8 cellular contexts compared by ENCODE assay signal in genomic region chr9:37784291-37784639, GRCh38. TPM values are rescaled to one million over a fixed set of nuclear protein-coding genes. Genes with fewer than 3 reads are reported as not detected.
DNase-seq lines count a peak whose midpoint lies in the region; ATAC-seq and TF ChIP-seq lines count a peak whose summit lies in the region.

No MANE protein-coding gene starts in this region.

- H3K9ac ChIP-seq in duodenal mucosa (ENCODE audit: low read depth in 1 of 2, low read length in 2 of 2) (peak overlapping the region; percentile 69 to 80), neural cell (ENCODE audit: low read length) (peak overlapping the region; percentile 83)

- H3K27me3 ChIP-seq in duodenal mucosa (ENCODE audit: control insufficient read depth in 1 of 2, insufficient read depth in 2 of 2, low read length in 2 of 2) = no peaks in the 10 kb centered on the region
- no peaks in the 10 kb centered on the region for H3K27me3 ChIP-seq in neural cell (ENCODE audit: insufficient read depth, low read depth, low read length)

- H3K27ac ChIP-seq in duodenal mucosa (ENCODE audit: low read depth, low read length) (no peak overlapping the region), neural cell (ENCODE audit: low read length) (peak overlapping the region; percentile 78)

- peak overlapping the region; percentile 97 for H2AFZ ChIP-seq in neural cell (ENCODE audit: low read depth, low read length)

- H3F3A ChIP-seq in neural cell (ENCODE audit: insufficient read depth, low read length, poor library complexity, severe bottlenecking) = no peaks in the 10 kb centered on the region

- peaks cover 21% of the 10 kb centered on the region for H3K79me2 ChIP-seq in neural cell (replicated peaks; ENCODE audit: insufficient read depth, low read length)

- H3K36me3 ChIP-seq in duodenal mucosa (ENCODE audit: control insufficient read depth in 1 of 2, insufficient read depth in 2 of 2, low read length in 2 of 2) (peaks cover 5 to 37% of the 10 kb centered on the region in 2 donors), neural cell (ENCODE audit: insufficient read depth, low read length) (no peaks in the 10 kb centered on the region)

- ATAC-seq in GM19463 (IDR thresholded peaks at IDR 0.05; ENCODE audit: unreplicated experiment) = no peak

- H3K9me3 ChIP-seq in duodenal mucosa (ENCODE audit: control insufficient read depth in 1 of 2, low read length in 2 of 2) (no peaks in the 10 kb centered on the region), neural cell (ENCODE audit: low read length) (no peaks in the 10 kb centered on the region)

- H4K20me1 ChIP-seq in neural cell (ENCODE audit: insufficient read depth) = no peaks in the 10 kb centered on the region

- H3K4me3 Mint-ChIP-seq in CD14-positive monocyte = peak overlapping the region; percentile 97 to 98

- H3K4me1 Mint-ChIP-seq in CD14-positive monocyte = peaks cover 31% of the 10 kb centered on the region

- TF ChIP-seq RAD21 in neural cell (conservative IDR thresholded peaks at IDR 0.05) = no peak

- no peak for DNase-seq in CD14-positive monocyte (ENCODE audit: low spot score)
- DNase-seq in LNCaP clone FGC (ENCODE audit: low read depth) = no peak
- DNase-seq in NCI-H2107 (lab: John Stamatoyannopoulos, UW) = no peak
- no peak for DNase-seq in superior temporal gyrus (ENCODE audit: extremely low spot score)
- no peak for DNase-seq in NCI-H526 treated with DMSO at 0.1 percent for 48 hours (lab: John Stamatoyannopoulos, UW)

- intact Hi-C loops in CD14-positive monocyte (cut with micrococcal nuclease) = loop anchor here in 1 of 2 donors (10.0 kb wide), 1 partner anchor 121 kb away; the partner anchor contains the start of gene SLC25A51

- peak overlapping the region; percentile 88 to 96 (median 95) for H3K27ac Mint-ChIP-seq in CD14-positive monocyte

- peaks cover 37 to 38% of the 10 kb centered on the region in 2 donors for H3K36me3 Mint-ChIP-seq in CD14-positive monocyte

- H3K4me3 ChIP-seq in LNCaP clone FGC (ENCODE audit: low read depth, low read length) (peak overlapping the region; percentile 81), duodenal mucosa (ENCODE audit: low read depth in 1 of 2, low read length in 2 of 2) (peak overlapping the region; percentile 92 to 97), neural cell (ENCODE audit: low read length) (peak overlapping the region; percentile 81)

- peaks cover 9 to 15% of the 10 kb centered on the region in 2 donors for H3K4me1 ChIP-seq in duodenal mucosa (ENCODE audit: control insufficient read depth in 1 of 2, insufficient read depth in 2 of 2, low read length in 2 of 2)

- no peaks in the 10 kb centered on the region for H3K9me3 Mint-ChIP-seq in CD14-positive monocyte

- no peak for TF ChIP-seq EP300 in neural cell (conservative IDR thresholded peaks at IDR 0.05; ENCODE audit: poor library complexity, severe bottlenecking)

- TF ChIP-seq CTCF in CD14-positive monocyte (IDR thresholded peaks at IDR 0.05) (no peak), LNCaP clone FGC (IDR thresholded peaks at IDR 0.05; ENCODE audit: control insufficient read depth, extremely low read depth, insufficient read depth) (no peak), neural cell (IDR thresholded peaks at IDR 0.05; ENCODE audit: poor library complexity, severe bottlenecking) (no peak)

- no peaks in the 10 kb centered on the region for H3K9me2 ChIP-seq in neural cell (ENCODE audit: insufficient read depth, low read length)

- peaks cover 2 to 10% (median 7%) of the 10 kb centered on the region in 3 donors for H3K27me3 Mint-ChIP-seq in CD14-positive monocyte (ENCODE audit: low read depth in 3 of 3)

- peak overlapping the region; percentile 96 for H3K4me2 ChIP-seq in neural cell (ENCODE audit: low read length)

TF ChIP-seq in neural cell, 6 proteins besides CTCF, POLR2A, EP300 and RAD21:
- TF ChIP-seq EZH2 (IDR thresholded peaks at IDR 0.05; ENCODE audit: borderline replicate concordance, insufficient read depth, low read length, poor library complexity, severe bottlenecking) (no peak), MXI1 (conservative IDR thresholded peaks at IDR 0.05; ENCODE audit: poor library complexity, severe bottlenecking) (no peak)

RNA-seq across cellular contexts. Expression of gene EXOSC3, which starts 0.6 kb away (rescaled TPM):
- 10 to 100 TPM; 19.6 to 25.2 TPM for polyA plus RNA-seq in CD14-positive monocyte
- polyA plus RNA-seq in neural cell = 40.7 and 46.4 TPM in 2 replicates
- 89.7 and 95.9 TPM in 2 replicates for polyA minus RNA-seq in neural cell

RNA-seq across cellular contexts. Expression of gene DCAF10, which starts 16.3 kb away (rescaled TPM):
- polyA plus RNA-seq in CD14-positive monocyte (10 to 100 TPM; 14.7 to 17.2 TPM), neural cell (15.2 and 23.3 TPM in 2 replicates)
- 36.0 and 42.9 TPM in 2 replicates for polyA minus RNA-seq in neural cell

RNA-seq across cellular contexts. Expression of gene TRMT10B, which starts 30.7 kb away (rescaled TPM):
- polyA plus RNA-seq in CD14-positive monocyte = 1 to 10 TPM; 5.2 to 9.4 TPM
- 5.3 and 11.2 TPM in 2 replicates for polyA plus RNA-seq in neural cell
- polyA minus RNA-seq in neural cell = 4.9 and 7.3 TPM in 2 replicates
